ENCODE assay signal across 2 cellular contexts in the genomic region with DNA sequence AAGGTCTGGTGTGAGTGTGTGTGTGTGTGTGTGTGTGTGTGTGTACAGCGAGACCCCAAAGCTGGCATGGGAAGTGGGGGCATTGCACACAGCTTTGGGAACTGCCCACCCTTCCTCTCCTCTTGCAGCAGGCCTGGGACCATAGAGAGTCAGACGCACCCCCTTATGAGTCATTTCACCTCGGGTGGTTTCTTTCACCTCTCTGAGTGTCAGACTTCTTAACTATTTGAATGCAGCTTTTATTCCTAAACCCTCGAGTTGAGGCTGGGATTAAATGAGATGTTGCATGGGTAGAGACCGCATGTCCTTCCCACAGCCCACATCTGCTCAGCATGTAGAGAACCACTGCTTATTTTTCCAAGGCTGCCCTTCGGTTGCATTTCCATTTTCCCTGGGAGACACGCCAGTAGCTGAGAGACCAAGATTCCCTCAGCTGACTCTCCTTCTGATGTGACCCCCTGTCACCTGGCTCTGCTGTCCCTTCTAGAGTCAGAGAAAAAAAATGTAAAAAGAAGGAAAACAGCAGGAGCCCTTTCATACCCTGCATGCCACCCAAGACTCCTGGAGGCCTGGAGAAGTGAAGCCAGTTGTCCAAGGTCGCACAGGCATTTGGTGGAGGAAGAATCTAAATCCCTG.
TF ChIP-seq lines count a peak whose summit lies in the region.

No MANE protein-coding gene starts in this region.

TF ChIP-seq in HCT116, 20 proteins besides CTCF, POLR2A, EP300 and RAD21 (continued from another document):
- TF ChIP-seq SP1 (IDR thresholded peaks at IDR 0.05; ENCODE audit: low read depth) (no peak), EGR1 (IDR thresholded peaks at IDR 0.05; ENCODE audit: low read depth) (no peak), ELF1 (IDR thresholded peaks at IDR 0.05; ENCODE audit: borderline replicate concordance, low read depth) (no peak), EZH2phosphoT487 (IDR thresholded peaks at IDR 0.05; ENCODE audit: borderline replicate concordance) (no peak), ZFX (IDR thresholded peaks at IDR 0.05) (no peak), EZH2 (IDR thresholded peaks at IDR 0.05) (no peak), POLR2AphosphoS5 (IDR thresholded peaks at IDR 0.05; ENCODE audit: low read depth, low read length) (no peak), TCF7L2 (IDR thresholded peaks at IDR 0.05; ENCODE audit: borderline replicate concordance, extremely low read depth, insufficient read depth, insufficient read length) (no peak)
- TF ChIP-seq, protein P1, sequence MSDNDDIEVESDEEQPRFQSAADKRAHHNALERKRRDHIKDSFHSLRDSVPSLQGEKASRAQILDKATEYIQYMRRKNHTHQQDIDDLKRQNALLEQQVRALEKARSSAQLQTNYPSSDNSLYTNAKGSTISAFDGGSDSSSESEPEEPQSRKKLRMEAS (IDR thresholded peaks at IDR 0.05): no peak
TF ChIP-seq in HCT116: peak in this region for 0.

TF ChIP-seq in SK-N-SH treated with all-trans-retinoic acid at 6 μM for 48 hours, 23 proteins besides CTCF, POLR2A, EP300 and RAD21 (continued from another document):
- TF ChIP-seq, protein P2, sequence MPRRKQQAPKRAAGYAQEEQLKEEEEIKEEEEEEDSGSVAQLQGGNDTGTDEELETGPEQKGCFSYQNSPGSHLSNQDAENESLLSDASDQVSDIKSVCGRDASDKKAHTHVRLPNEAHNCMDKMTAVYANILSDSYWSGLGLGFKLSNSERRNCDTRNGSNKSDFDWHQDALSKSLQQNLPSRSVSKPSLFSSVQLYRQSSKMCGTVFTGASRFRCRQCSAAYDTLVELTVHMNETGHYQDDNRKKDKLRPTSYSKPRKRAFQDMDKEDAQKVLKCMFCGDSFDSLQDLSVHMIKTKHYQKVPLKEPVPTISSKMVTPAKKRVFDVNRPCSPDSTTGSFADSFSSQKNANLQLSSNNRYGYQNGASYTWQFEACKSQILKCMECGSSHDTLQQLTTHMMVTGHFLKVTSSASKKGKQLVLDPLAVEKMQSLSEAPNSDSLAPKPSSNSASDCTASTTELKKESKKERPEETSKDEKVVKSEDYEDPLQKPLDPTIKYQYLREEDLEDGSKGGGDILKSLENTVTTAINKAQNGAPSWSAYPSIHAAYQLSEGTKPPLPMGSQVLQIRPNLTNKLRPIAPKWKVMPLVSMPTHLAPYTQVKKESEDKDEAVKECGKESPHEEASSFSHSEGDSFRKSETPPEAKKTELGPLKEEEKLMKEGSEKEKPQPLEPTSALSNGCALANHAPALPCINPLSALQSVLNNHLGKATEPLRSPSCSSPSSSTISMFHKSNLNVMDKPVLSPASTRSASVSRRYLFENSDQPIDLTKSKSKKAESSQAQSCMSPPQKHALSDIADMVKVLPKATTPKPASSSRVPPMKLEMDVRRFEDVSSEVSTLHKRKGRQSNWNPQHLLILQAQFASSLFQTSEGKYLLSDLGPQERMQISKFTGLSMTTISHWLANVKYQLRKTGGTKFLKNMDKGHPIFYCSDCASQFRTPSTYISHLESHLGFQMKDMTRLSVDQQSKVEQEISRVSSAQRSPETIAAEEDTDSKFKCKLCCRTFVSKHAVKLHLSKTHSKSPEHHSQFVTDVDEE (CRISPR knock-in tag; IDR thresholded peaks at IDR 0.05): no peak
- TF ChIP-seq BACH2 (CRISPR knock-in tag; IDR thresholded peaks at IDR 0.05; ENCODE audit: borderline replicate concordance): no peak
